In the genomic region with DNA sequence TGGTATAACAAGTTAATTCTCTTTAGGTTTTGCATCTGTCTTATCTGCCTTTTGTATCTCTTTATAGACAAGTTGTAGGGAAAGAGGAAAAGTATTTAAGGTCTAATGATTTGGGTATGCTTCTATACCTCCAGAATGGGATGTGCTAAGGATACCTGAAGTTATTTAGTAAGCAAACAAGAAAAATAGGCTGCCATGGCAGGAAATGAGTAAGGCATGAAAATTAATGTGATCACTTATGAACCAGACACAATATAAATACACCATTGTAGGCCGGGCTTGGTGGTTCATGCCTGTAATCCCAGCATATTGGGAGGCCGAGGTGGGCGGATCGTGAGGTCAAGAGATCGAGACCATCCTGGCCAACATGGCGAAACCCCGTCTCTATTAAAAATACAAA, we compare ENCODE assay signal across 22 cellular contexts.
"Had no signal": no experiment of that assay in that cellular context is flagged by ENCODE, and none has a peak within 500 bp of the region (broad histone marks: within the 10 kb centered on the region; RNA-seq: fewer than 3 reads in every experiment).

No MANE protein-coding gene starts in this region.

- ATAC-seq: HepG2 had no signal

- H3K9me3 ChIP-seq: Peyer's patch, SK-N-SH had no signal

- H3K4me3 ChIP-seq: PC-9, Peyer's patch had no signal

- FAIRE-seq: HepG2 had no signal

- H3K27me3 ChIP-seq: Peyer's patch had no signal

- H3K4me2 ChIP-seq: PC-9, SK-N-SH had no signal

- H2AFZ ChIP-seq: PC-9 had no signal

- DNase-seq: IMR-90, Karpas-422, KG1, MM.1S, NCI-H1092 treated with DMSO at 0.1 percent for 48 hours, NCI-H1436, NCI-H187, NCI-H2029, NCI-H2081 treated with DMSO at 0.1 percent for 48 hours, NCI-H2171, NCI-H226, NCI-H446, NCI-H510A, NCI-H524 treated with DMSO at 0.1 percent for 48 hours, NCI-H69, NCI-H774, PC-9, Peyer's patch, SHP77, SK-N-SH, SW 1271 had no signal

- H3K36me3 ChIP-seq: Peyer's patch had no signal

- H3K9ac ChIP-seq: SK-N-SH had no signal

- H3K4me1 ChIP-seq: Peyer's patch had no signal

- H3K27ac ChIP-seq: PC-9, Peyer's patch had no signal
